Comparison of ENCODE assay signal across 25 cellular contexts in the genomic region with DNA sequence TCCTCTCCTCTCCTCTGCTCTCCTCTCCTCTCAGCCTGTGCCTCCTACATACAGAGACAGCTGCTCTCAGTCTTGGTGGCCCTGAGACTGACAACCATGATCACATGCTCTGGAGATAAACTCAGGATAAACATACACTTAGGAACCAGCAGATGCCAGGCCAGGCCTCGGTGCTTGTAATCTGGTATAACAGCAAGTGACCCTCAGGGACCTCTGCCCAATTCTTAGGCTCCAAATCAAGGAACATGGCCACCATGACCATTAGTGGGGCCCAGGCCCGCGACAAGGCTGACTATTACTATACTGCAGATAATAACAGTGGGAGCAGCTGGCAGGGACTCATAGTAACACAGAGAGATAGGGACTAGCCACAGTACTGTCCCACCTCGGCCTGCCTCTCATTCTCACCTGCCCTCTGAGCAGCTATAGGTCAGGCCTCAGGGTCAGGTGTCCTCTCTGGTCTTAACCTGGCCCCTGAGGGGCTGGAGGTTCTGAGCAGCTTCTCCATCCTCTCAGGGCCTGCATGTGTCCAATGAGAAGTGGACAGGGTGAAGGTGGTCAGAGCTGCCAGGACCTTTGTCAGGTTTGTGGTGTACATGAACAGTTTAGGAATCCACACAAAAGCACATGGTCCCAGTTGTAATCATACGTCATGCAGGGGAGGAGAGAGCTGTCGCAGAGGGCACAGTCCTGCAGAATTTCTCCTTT.
"Had no signal": no experiment of that assay in that cellular context is flagged by ENCODE, and none has a peak within 500 bp of the region (broad histone marks: within the 10 kb centered on the region; RNA-seq: fewer than 3 reads in every experiment).

No MANE protein-coding gene starts in this region.

- H3K27me3 Mint-ChIP-seq: activated naive CD8-positive, alpha-beta T cell; memory B cell had no signal

- H3K9me3 Mint-ChIP-seq: endodermal cell; memory B cell; naive thymus-derived CD4-positive, alpha-beta T cell had no signal

- H3K9me3 ChIP-seq: breast epithelium, colonic mucosa, esophagus squamous epithelium, gastrocnemius medialis, mucosa of descending colon, ovary, psoas muscle, right atrium auricular region, stomach, suprapubic skin, tibial nerve had no signal

- H3K36me3 Mint-ChIP-seq: activated naive CD8-positive, alpha-beta T cell; memory B cell; naive thymus-derived CD4-positive, alpha-beta T cell had no signal

- H3K27me3 ChIP-seq: breast epithelium, colonic mucosa, ovary, right atrium auricular region had no signal

- ATAC-seq: gastrocnemius medialis; mucosa of descending colon; naive thymus-derived CD4-positive, alpha-beta T cell; psoas muscle; SK-N-SH treated with all-trans-retinoic acid at 6 μM for 48 hours had no signal

- H3K4me1 ChIP-seq: breast epithelium, colonic mucosa, gastrocnemius medialis, psoas muscle, right atrium auricular region, stomach, tibial nerve had no signal

- H3K36me3 ChIP-seq: breast epithelium, colonic mucosa, esophagus squamous epithelium, gastrocnemius medialis, ovary, right atrium auricular region, stomach, suprapubic skin, tibial nerve had no signal

- H3K4me3 Mint-ChIP-seq: activated naive CD8-positive, alpha-beta T cell; endodermal cell; memory B cell; naive thymus-derived CD4-positive, alpha-beta T cell had no signal

- H3K4me1 Mint-ChIP-seq: endodermal cell had no signal

- DNase-seq: activated CD4-positive, alpha-beta T cell treated with anti-CD3 and anti-CD28 coated beads for 1 hour; activated gamma-delta T cell treated with Interleukin-2 at 50 U/mL for 16 hours; amniotic stem cell; colonic mucosa; dorsolateral prefrontal cortex; endodermal cell; esophagus squamous epithelium; gastrocnemius medialis; hippocampal formation; left cardiac atrium; mucosa of descending colon; naive thymus-derived CD4-positive, alpha-beta T cell; ovary; psoas muscle; SHP77; stimulated activated CD4-positive, alpha-beta T cell treated with anti-CD3 and anti-CD28 coated beads, Interleukin-1b, Interleukin-23, amount 100 ng/mL, for 48 hours; stomach had no signal

- H3K4me3 ChIP-seq: breast epithelium, colonic mucosa, dorsolateral prefrontal cortex, esophagus squamous epithelium, gastrocnemius medialis, mucosa of descending colon, ovary, psoas muscle, right atrium auricular region, skin epidermis, stomach, suprapubic skin, tibial nerve had no signal

- H3K27ac Mint-ChIP-seq: activated naive CD8-positive, alpha-beta T cell; endodermal cell; memory B cell had no signal

- H3K27ac ChIP-seq: breast epithelium, colonic mucosa, dorsolateral prefrontal cortex, esophagus squamous epithelium, gastrocnemius medialis, ovary, psoas muscle, right atrium auricular region, skin epidermis, stomach, suprapubic skin, tibial nerve had no signal
